ENCODE assay signal across 15 cellular contexts in genomic region chr1:109873278-109874175, GRCh38. TPM values are rescaled to one million over a fixed set of nuclear protein-coding genes. Genes with fewer than 3 reads are reported as not detected.
DNase-seq lines count a peak whose midpoint lies in the region; ATAC-seq, FAIRE-seq and TF ChIP-seq lines count a peak whose summit lies in the region.
"Had no signal": no experiment of that assay in that cellular context is flagged by ENCODE, and none has a peak within 500 bp of the region (broad histone marks: within the 10 kb centered on the region; RNA-seq: fewer than 3 reads in every experiment).

No MANE protein-coding gene starts in this region.

- no peak overlapping the region for H3K4me3 Mint-ChIP-seq in T-helper 17 cell
- H3K4me3 Mint-ChIP-seq: activated B cell treated with CpG ODN at 0.5 μM for 24 hours; naive thymus-derived CD4-positive, alpha-beta T cell had no signal

- 59 to 63% methylated on average over 3 of the region's 3 CpGs for WGBS in pancreas, 2 donors
- 50% methylated on average over 3 of the region's 3 CpGs for WGBS in right cardiac atrium

- DNase-seq in Daoy (ENCODE audit: low read depth) (peak; percentile 80), T-helper 17 cell (no peak), fibroblast of gingiva (ENCODE audit: low read depth) (peak; percentile 76), pancreas (no peak), right cardiac atrium (no peak), HT-29 (ENCODE audit: low spot score) (no peak)
- no peak for DNase-seq in activated T-cell treated with anti-CD3 and anti-CD28 coated beads, Interleukin-2, amount 50 U/mL, for 1 hour
- DNase-seq: activated B cell treated with CpG ODN at 0.5 μM for 24 hours; activated T-cell treated with anti-CD3 and anti-CD28 coated beads, Interleukin-2, amount 50 U/mL, for 48 hours; brain microvascular endothelial cell; naive thymus-derived CD4-positive, alpha-beta T cell; uterus had no signal

- peak; percentile 81 for ATAC-seq in T-helper 17 cell
- peak in 3 of 4 donors; percentile 33 to 47 (median 39) for ATAC-seq in pancreas
- ATAC-seq in HG03520 (IDR thresholded peaks at IDR 0.05; ENCODE audit: unreplicated experiment) = no peak
- no peak for ATAC-seq in right cardiac atrium
- ATAC-seq: naive thymus-derived CD4-positive, alpha-beta T cell had no signal

- H3K27ac Mint-ChIP-seq in T-helper 17 cell = peak overlapping the region; percentile 61
- H3K27ac Mint-ChIP-seq: activated B cell treated with CpG ODN at 0.5 μM for 24 hours had no signal

- H3K4me3 ChIP-seq in pancreas (no peak overlapping the region), right cardiac atrium (ENCODE audit: low read length) (no peak overlapping the region)
- H3K4me3 ChIP-seq: uterus had no signal

- H3K27me3 Mint-ChIP-seq in T-helper 17 cell = no peaks in the 10 kb centered on the region

- no peak for TF ChIP-seq CTCF in pancreas (IDR thresholded peaks at IDR 0.05)

- intact Hi-C loops in pancreas (cut with DNase I) = no loop called here
- intact Hi-C loops in right cardiac atrium (cut with DNase I) = no loop called here

- H3K27ac ChIP-seq in pancreas = peak overlapping the region in 2 of 4 donors; percentile 36 to 54
- H3K27ac ChIP-seq in right cardiac atrium (ENCODE audit: low read length) = no peak overlapping the region
- H3K27ac ChIP-seq: brain microvascular endothelial cell, epithelial cell of prostate had no signal

- no peaks in the 10 kb centered on the region for H3K9me3 ChIP-seq in T-helper 17 cell (ENCODE audit: control insufficient read depth, low read length, poor library complexity, severe bottlenecking)
- H3K9me3 ChIP-seq in pancreas = no peaks in the 10 kb centered on the region
- no peaks in the 10 kb centered on the region for H3K9me3 ChIP-seq in right cardiac atrium (ENCODE audit: control insufficient read depth, low read length)
- H3K9me3 ChIP-seq: uterus had no signal

- H3K36me3 Mint-ChIP-seq in T-helper 17 cell (ENCODE audit: low read depth) = no peaks in the 10 kb centered on the region

- H3K4me1 ChIP-seq in pancreas = no peaks in the 10 kb centered on the region
- H3K4me1 ChIP-seq in right cardiac atrium (ENCODE audit: control insufficient read depth, insufficient read depth, low read length) = no peaks in the 10 kb centered on the region

- no peaks in the 10 kb centered on the region for H3K27me3 ChIP-seq in pancreas
- H3K27me3 ChIP-seq in right cardiac atrium (ENCODE audit: control insufficient read depth, insufficient read depth) = no peaks in the 10 kb centered on the region
- H3K27me3 ChIP-seq: brain microvascular endothelial cell, uterus had no signal

- peaks cover 26% of the 10 kb centered on the region for H3K4me1 Mint-ChIP-seq in T-helper 17 cell

- no peaks in the 10 kb centered on the region for H3K36me3 ChIP-seq in pancreas
- H3K36me3 ChIP-seq: brain microvascular endothelial cell, uterus had no signal

- no peak for FAIRE-seq in pancreas (lab: Jason Lieb, UNC)
- FAIRE-seq: G401.6 had no signal

RNA-seq across cellular contexts. Expression of gene CSF1, which starts 37.1 kb away (rescaled TPM):
- total RNA-seq in Daoy (2014; rRNA removed; shearing (Covaris generic)) = 12.9 and 23.2 TPM in 2 replicates
- total RNA-seq in T-helper 17 cell (10 to 100 TPM; 15.4 to 20.3 TPM), pancreas (10 to 100 TPM in 4 of 6 donors, 1 to 10 TPM in 2; 6.7 to 38.3 (median 13.4) TPM), right cardiac atrium (10 to 100 TPM; 13.9 to 22.6 (median 19.4) TPM)
- polyA plus RNA-seq in pancreas (10 to 100 TPM; 15.5 to 16.5 TPM), right cardiac atrium (13.5 TPM)
- total RNA-seq in HT-29 (2014; rRNA removed; shearing (Covaris generic)) = 0.68 and 5.4 TPM in 2 replicates

Comparison
In these comparisons a context has a peak if more than half of its experiments do, and no peak if none do; other contexts are left out.
1. DNase-seq: peak in Daoy (single experiment) and fibroblast of gingiva (single experiment); none in T-helper 17 cell (0 of 3), pancreas (0 of 6), right cardiac atrium (0 of 3), activated T-cell treated with anti-CD3 and anti-CD28 coated beads, Interleukin-2, amount 50 U/mL, for 1 hour (single experiment) and HT-29 (single experiment).
2. ATAC-seq: peak in T-helper 17 cell (single experiment) and pancreas (3 of 4); none in HG03520 (single experiment) and right cardiac atrium (0 of 2).